ENCODE assay signal across 7 cellular contexts in genomic region chr19:55573929-55574328, GRCh38. TPM values are rescaled to one million over a fixed set of nuclear protein-coding genes. Genes with fewer than 3 reads are reported as not detected.
"Had no signal": no experiment of that assay in that cellular context is flagged by ENCODE, and none has a peak within 500 bp of the region (broad histone marks: within the 10 kb centered on the region; RNA-seq: fewer than 3 reads in every experiment).

No MANE protein-coding gene starts in this region.

RNA-seq across cellular contexts. Expression of gene SBK3, which starts 28.6 kb away (rescaled TPM):
- total RNA-seq: subcutaneous adipose tissue, suprapubic skin, temporal lobe, thoracic aorta, transverse colon, urinary bladder, vagina had no signal
